8 cellular contexts compared by ENCODE assay signal in the genomic region with DNA sequence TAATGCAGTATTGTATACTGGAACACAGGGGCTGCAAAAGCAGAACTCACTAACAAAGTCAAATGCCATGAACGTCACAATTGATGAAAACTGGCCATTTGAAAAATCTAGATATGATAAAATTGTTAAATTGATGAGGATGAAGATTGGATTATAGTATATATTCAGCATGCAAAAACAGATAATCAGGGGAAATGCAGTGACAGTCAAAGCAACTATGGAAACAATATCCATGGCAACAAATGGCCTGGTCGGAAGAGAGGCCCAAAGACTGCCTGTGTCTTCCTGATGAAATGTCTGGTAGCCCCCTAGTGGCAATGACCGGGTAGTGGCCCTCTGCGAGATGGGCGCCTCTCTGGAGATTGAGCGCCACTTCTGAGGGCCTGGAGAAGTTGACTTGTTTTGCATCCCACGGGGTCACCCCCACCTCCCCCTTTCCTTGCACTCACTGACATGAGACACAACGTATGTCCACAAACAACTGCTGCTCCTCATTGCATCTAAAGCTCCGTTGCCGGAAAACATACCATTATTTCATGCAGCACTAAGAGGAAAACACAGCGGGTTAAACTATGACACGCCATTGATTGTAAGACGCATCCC. TPM values are rescaled to one million over a fixed set of nuclear protein-coding genes. Genes with fewer than 3 reads are reported as not detected.
DNase-seq lines count a peak whose midpoint lies in the region; ATAC-seq, FAIRE-seq and TF ChIP-seq lines count a peak whose summit lies in the region.

No MANE protein-coding gene starts in this region.

- no peaks in the 10 kb centered on the region for H3K36me3 ChIP-seq in BJ (ENCODE audit: control insufficient read depth, insufficient read depth, low read length)
- no peaks in the 10 kb centered on the region for H3K36me3 ChIP-seq in left lung

- TF ChIP-seq CTCF in BJ (IDR thresholded peaks at IDR 0.05; ENCODE audit: insufficient read depth, low read depth, low read length) (peak; percentile 92), left lung (IDR thresholded peaks at IDR 0.05) (peak; percentile 92 to 95)

- no peak overlapping the region for H3K4me3 ChIP-seq in BJ (ENCODE audit: low read depth, low read length)
- H3K4me3 ChIP-seq in left lung = no peak overlapping the region

- H3K27me3 ChIP-seq in BJ (ENCODE audit: control insufficient read depth, insufficient read depth, low read length) (peaks cover 3% of the 10 kb centered on the region; the same call in 1 of the 2 replicates), left lung (no peaks in the 10 kb centered on the region)

- peak; percentile 89 for ATAC-seq in left lung
- ATAC-seq in HG02763 (IDR thresholded peaks at IDR 0.05; ENCODE audit: unreplicated experiment) = no peak

- DNase-seq in BJ (ENCODE audit: low read depth) (no peak), H54 (ENCODE audit: insufficient read length, low spot score) (peak; percentile 60), NCI-H510A (lab: John Stamatoyannopoulos, UW) (peak; percentile 31), left lung (peak; percentile 72 to 84)
- peak; percentile 64 to 66 for DNase-seq in activated CD4-positive, alpha-beta T cell treated with anti-CD3 and anti-CD28 coated beads for 4 hours
- DNase-seq in stimulated activated CD4-positive, alpha-beta T cell treated with anti-CD3 and anti-CD28 coated beads, TNF-alpha, amount 100 ng/mL, for 24 hours (ENCODE audit: low read depth in 3 of 3) = peak; percentile 33 to 68 (median 63)

- FAIRE-seq in H54 (lab: Jason Lieb, UNC) = peak; percentile 61

- TF ChIP-seq POLR2A in H54 (IDR thresholded peaks at IDR 0.05; ENCODE audit: low read depth, low read length) = no peak

- H3K4me1 ChIP-seq in left lung = peaks cover 0 to 8% of the 10 kb centered on the region in 2 donors

- H3K9me3 ChIP-seq in left lung = no peaks in the 10 kb centered on the region

- CTCF ChIA-PET in BJ (lab: Yijun Ruan, JAX) = interaction anchor here (0.6 to 4.3 kb wide), 22 partner anchors 8 to 396 kb away, joined by 3 to 168 read pairs (median 10); partner anchors contain the start of genes DHX16, MUCL3, PSORS1C1 and VARS2

- POLR2A ChIA-PET in BJ (lab: Charles Lee) = no interaction called here

- peak overlapping the region; percentile 81 for H3K27ac ChIP-seq in cingulate gyrus (ENCODE audit: low read depth, low read length)
- H3K27ac ChIP-seq in left lung = no peak overlapping the region

- intact Hi-C loops in left lung (cut with DNase I) = no loop called here

RNA-seq across cellular contexts. Expression of gene C6orf15, which starts 43.5 kb away (rescaled TPM):
- not detected in 2 replicates for polyA plus RNA-seq in BJ (2011; rRNA removed)
- not detected in 2 replicates for polyA minus RNA-seq in BJ (2011; rRNA and poly(A)+ RNA removed)
- not detected for total RNA-seq in left lung

RNA-seq across cellular contexts. Expression of gene PSORS1C1, which starts 45.8 kb away (rescaled TPM):
- 4.9 and 6.7 TPM in 2 replicates for polyA plus RNA-seq in BJ (2011; rRNA removed)
- 2.8 and 5.9 TPM in 2 replicates for polyA minus RNA-seq in BJ (2011; rRNA and poly(A)+ RNA removed)
- total RNA-seq in left lung = 10 to 100 TPM in 1 of 2 donors, 1 to 10 TPM in 1; 3.5 to 11.7 TPM

RNA-seq across cellular contexts. Expression of gene CDSN, which starts 51.4 kb away (rescaled TPM):
- polyA plus RNA-seq in BJ (2011; rRNA removed) = not detected in 2 replicates
- not detected in 2 replicates for polyA minus RNA-seq in BJ (2011; rRNA and poly(A)+ RNA removed)
- total RNA-seq in left lung = under 1 TPM; 0.13 to 0.61 TPM

RNA-seq across cellular contexts. Expression of gene MUC22, which starts 58.6 kb away (rescaled TPM):
- not detected in 2 replicates for polyA plus RNA-seq in BJ (2011; rRNA removed)
- polyA minus RNA-seq in BJ (2011; rRNA and poly(A)+ RNA removed) = not detected in 2 replicates
- total RNA-seq in left lung = under 1 TPM in 1 of 2 donors, not detected in 1; 0.20 TPM
